ENCODE assay signal across 9 cellular contexts in genomic region chr11:78351193-78351592, GRCh38.
DNase-seq lines count a peak whose midpoint lies in the region; ATAC-seq and TF ChIP-seq lines count a peak whose summit lies in the region.
"Had no signal": no experiment of that assay in that cellular context is flagged by ENCODE, and none has a peak within 500 bp of the region (broad histone marks: within the 10 kb centered on the region; RNA-seq: fewer than 3 reads in every experiment).

No MANE protein-coding gene starts in this region.

- H3K27ac Mint-ChIP-seq in stimulated activated effector memory CD8-positive, alpha-beta T cell treated with anti-CD3 and anti-CD28 coated beads, Interleukin-12 subunit alpha, Interleukin-12 subunit beta, amount 100 ng/mL, for 72 hours: no peak overlapping the region

- H3K9me3 ChIP-seq in KOPT-K1 (ENCODE audit: insufficient read depth, low read length, poor library complexity, severe bottlenecking): no peaks in the 10 kb centered on the region
- H3K9me3 ChIP-seq in OCI-LY7 (ENCODE audit: low read length): no peaks in the 10 kb centered on the region
- no peaks in the 10 kb centered on the region for H3K9me3 ChIP-seq in hepatocyte (ENCODE audit: low read depth)
- H3K9me3 ChIP-seq in spleen: no peaks in the 10 kb centered on the region

- peak overlapping the region; percentile 63 for H3K4me2 ChIP-seq in OCI-LY7 (ENCODE audit: low read length)
- H3K4me2 ChIP-seq in hepatocyte: peak overlapping the region; percentile 57

- DNase-seq in OCI-LY7 (ENCODE audit: low spot score) (peak; percentile 11), hepatocyte (ENCODE audit: low spot score) (no peak), spleen (no peak), DMS 273 (lab: John Stamatoyannopoulos, UW; ENCODE audit: unreplicated experiment) (no peak)
- no peak for DNase-seq in stimulated activated effector memory CD8-positive, alpha-beta T cell treated with anti-CD3 and anti-CD28 coated beads, Interleukin-12 subunit alpha, Interleukin-12 subunit beta, amount 100 ng/mL, for 72 hours (ENCODE audit: low spot score in 2 of 2)

- H3K79me2 ChIP-seq in OCI-LY7 (ENCODE audit: insufficient read depth, low read depth, low read length) (no peaks in the 10 kb centered on the region), hepatocyte (peaks cover 65% of the 10 kb centered on the region)

- CTCF ChIA-PET in OCI-LY7 (lab: Charles Lee; ENCODE audit: unreplicated experiment): no interaction called here

- H3K4me1 ChIP-seq in OCI-LY7 (ENCODE audit: insufficient read depth, low read length, poor library complexity, severe bottlenecking): peaks cover 19% of the 10 kb centered on the region
- H3K4me1 ChIP-seq in hepatocyte (ENCODE audit: insufficient read depth): peaks cover 32% of the 10 kb centered on the region
- peaks cover 29 to 85% (median 64%) of the 10 kb centered on the region in 6 donors for H3K4me1 ChIP-seq in spleen

- no TSS peak for BruUV-seq in OCI-LY7 (replicated peaks; lab: Mats Ljungman, UMichigan)

- H4K20me1 ChIP-seq in OCI-LY7 (ENCODE audit: insufficient read depth, low read length) (no peaks in the 10 kb centered on the region), hepatocyte (ENCODE audit: insufficient read depth, poor library complexity, severe bottlenecking) (no peaks in the 10 kb centered on the region)

- H3K27ac ChIP-seq in KOPT-K1 (ENCODE audit: low read depth, low read length, poor library complexity, severe bottlenecking): peak overlapping the region; percentile 98
- no peak overlapping the region for H3K27ac ChIP-seq in OCI-LY7 (ENCODE audit: low read depth, low read length, poor library complexity, severe bottlenecking)
- peak overlapping the region; percentile 79 for H3K27ac ChIP-seq in hepatocyte
- H3K27ac ChIP-seq in spleen: peak overlapping the region; percentile 66 to 92 (median 83)
- H3K27ac ChIP-seq: RWPE1 had no signal

- WGBS in hepatocyte (ENCODE audit: low lambda C conversion rate, missing lambda C conversion rate): 90% methylated on average over 3 of the region's 3 CpGs
- WGBS in spleen, 5 donors: 39 to 47% (median 43%) methylated on average over 3 of the region's 3 CpGs

- H3K9me2 ChIP-seq in OCI-LY7 (ENCODE audit: insufficient read depth, low read length) (no peaks in the 10 kb centered on the region), hepatocyte (replicated peaks; ENCODE audit: insufficient read depth) (no peaks in the 10 kb centered on the region)

- TF ChIP-seq POLR2A in spleen (IDR thresholded peaks at IDR 0.05): no peak

- no peak overlapping the region for H3K4me3 Mint-ChIP-seq in stimulated activated effector memory CD8-positive, alpha-beta T cell treated with anti-CD3 and anti-CD28 coated beads, Interleukin-12 subunit alpha, Interleukin-12 subunit beta, amount 100 ng/mL, for 72 hours

- H3K9me3 Mint-ChIP-seq in stimulated activated effector memory CD8-positive, alpha-beta T cell treated with anti-CD3 and anti-CD28 coated beads, Interleukin-12 subunit alpha, Interleukin-12 subunit beta, amount 100 ng/mL, for 72 hours: no peaks in the 10 kb centered on the region

- H3K36me3 ChIP-seq in KOPT-K1 (ENCODE audit: insufficient read depth, low read length): no peaks in the 10 kb centered on the region
- H3K36me3 ChIP-seq in OCI-LY7 (ENCODE audit: insufficient read depth, low read length): no peaks in the 10 kb centered on the region
- no peaks in the 10 kb centered on the region for H3K36me3 ChIP-seq in hepatocyte (replicated peaks; ENCODE audit: insufficient read depth, low read depth)
- H3K36me3 ChIP-seq in spleen: no peaks in the 10 kb centered on the region

- ATAC-seq in HG02571 (IDR thresholded peaks at IDR 0.05; ENCODE audit: unreplicated experiment): no peak
- ATAC-seq in stimulated activated effector memory CD8-positive, alpha-beta T cell treated with anti-CD3 and anti-CD28 coated beads, Interleukin-12 subunit alpha, Interleukin-12 subunit beta, amount 100 ng/mL, for 72 hours: no peak
- no peak for ATAC-seq in HG02970 (IDR thresholded peaks at IDR 0.05; ENCODE audit: low FRiP score, unreplicated experiment)

- H3K27me3 ChIP-seq in hepatocyte (no peaks in the 10 kb centered on the region), spleen (replicated peaks in 1 of 7) (no peaks in the 10 kb centered on the region)

- TF ChIP-seq CTCF in OCI-LY7 (conservative IDR thresholded peaks at IDR 0.05; ENCODE audit: low read length) (no peak), hepatocyte (IDR thresholded peaks at IDR 0.05; ENCODE audit: poor library complexity) (no peak), spleen (IDR thresholded peaks at IDR 0.05 in 8 of 11, conservative IDR thresholded peaks at IDR 0.05 in 3 of 11) (no peak)

- H3K4me3 ChIP-seq in OCI-LY7 (ENCODE audit: low read depth, low read length, poor library complexity, severe bottlenecking) (no peak overlapping the region), hepatocyte (no peak overlapping the region), spleen (peak overlapping the region in 2 of 8 donors; percentile 4 to 46)

- peaks cover 11% of the 10 kb centered on the region for H3K4me1 Mint-ChIP-seq in stimulated activated effector memory CD8-positive, alpha-beta T cell treated with anti-CD3 and anti-CD28 coated beads, Interleukin-12 subunit alpha, Interleukin-12 subunit beta, amount 100 ng/mL, for 72 hours

- H2AFZ ChIP-seq in OCI-LY7 (ENCODE audit: low read length) (peak overlapping the region; percentile 98), hepatocyte (no peak overlapping the region)

- intact Hi-C loops in OCI-LY7 (cut with micrococcal nuclease; ENCODE audit: unreplicated experiment) (no loop called here), spleen (cut with DNase I; ENCODE audit: low total_unique reads) (no loop called here)

- POLR2A ChIA-PET in OCI-LY7 (lab: Charles Lee): interaction anchor here (1.3 kb wide), 1 partner anchor 190 kb away, joined by 3 read pairs; no protein-coding TSS in a partner anchor

- no peaks in the 10 kb centered on the region for H3K36me3 Mint-ChIP-seq in stimulated activated effector memory CD8-positive, alpha-beta T cell treated with anti-CD3 and anti-CD28 coated beads, Interleukin-12 subunit alpha, Interleukin-12 subunit beta, amount 100 ng/mL, for 72 hours
